13 cellular contexts compared by ENCODE assay signal in genomic region chr12:109594566-109595317, GRCh38.
"Had no signal": no experiment of that assay in that cellular context is flagged by ENCODE, and none has a peak within 500 bp of the region (broad histone marks: within the 10 kb centered on the region; RNA-seq: fewer than 3 reads in every experiment).

No MANE protein-coding gene starts in this region.

- H3K27ac ChIP-seq: breast epithelium, hepatocyte, pancreas, skin epidermis, tibial artery, vagina had no signal

- H3K36me3 ChIP-seq: breast epithelium, pancreas had no signal

- DNase-seq: activated T-cell treated with anti-CD3 and anti-CD28 coated beads, Interleukin-2, amount 50 U/mL, for 4 hours; mesendoderm; nephron progenitor cell; retina; tibial artery had no signal

- H3K27ac Mint-ChIP-seq: activated CD4-positive, alpha-beta memory T cell treated with anti-CD3 and anti-CD28 coated beads for 36 hours; activated naive CD4-positive, alpha-beta T cell treated with anti-CD3 and anti-CD28 coated beads, Interleukin-2, amount 50 U/mL, for 72 hours; stimulated activated memory B cell treated with anti-CD40 and anti-IgM and Interleukin-4, amounts not matched to agents 10 μg/mL and 1 μg/mL and 100 μg/mL, for 72 hours had no signal

- H2AFZ ChIP-seq: hepatocyte had no signal

- H3K27me3 Mint-ChIP-seq: activated CD4-positive, alpha-beta memory T cell treated with anti-CD3 and anti-CD28 coated beads for 36 hours; stimulated activated memory B cell treated with anti-CD40 and anti-IgM and Interleukin-4, amounts not matched to agents 10 μg/mL and 1 μg/mL and 100 μg/mL, for 72 hours had no signal

- H3K4me2 ChIP-seq: hepatocyte had no signal

- H3K4me3 Mint-ChIP-seq: activated CD4-positive, alpha-beta memory T cell treated with anti-CD3 and anti-CD28 coated beads for 36 hours; activated T-cell treated with anti-CD3 and anti-CD28 coated beads, Interleukin-2, amount 50 U/mL, for 4 hours; nephron progenitor cell; stimulated activated memory B cell treated with anti-CD40 and anti-IgM and Interleukin-4, amounts not matched to agents 10 μg/mL and 1 μg/mL and 100 μg/mL, for 72 hours had no signal

- H3K4me3 ChIP-seq: breast epithelium, hepatocyte, pancreas, skin epidermis, tibial artery, vagina had no signal

- H3K9me3 Mint-ChIP-seq: activated CD4-positive, alpha-beta memory T cell treated with anti-CD3 and anti-CD28 coated beads for 36 hours; activated naive CD4-positive, alpha-beta T cell treated with anti-CD3 and anti-CD28 coated beads, Interleukin-2, amount 50 U/mL, for 72 hours; activated T-cell treated with anti-CD3 and anti-CD28 coated beads, Interleukin-2, amount 50 U/mL, for 4 hours; nephron progenitor cell; stimulated activated memory B cell treated with anti-CD40 and anti-IgM and Interleukin-4, amounts not matched to agents 10 μg/mL and 1 μg/mL and 100 μg/mL, for 72 hours had no signal

- H3K9me3 ChIP-seq: breast epithelium, pancreas, tibial artery, vagina had no signal

- H3K79me2 ChIP-seq: hepatocyte had no signal

- ATAC-seq: pancreas; stimulated activated memory B cell treated with anti-CD40 and anti-IgM and Interleukin-4, amounts not matched to agents 10 μg/mL and 1 μg/mL and 100 μg/mL, for 72 hours had no signal

- H3K36me3 Mint-ChIP-seq: activated naive CD4-positive, alpha-beta T cell treated with anti-CD3 and anti-CD28 coated beads, Interleukin-2, amount 50 U/mL, for 72 hours had no signal

- H3K27me3 ChIP-seq: breast epithelium, hepatocyte, pancreas, tibial artery, vagina had no signal
